ENCODE assay signal across 32 cellular contexts in genomic region chr11:93041682-93042081, GRCh38.
"Had no signal": no experiment of that assay in that cellular context is flagged by ENCODE, and none has a peak within 500 bp of the region (broad histone marks: within the 10 kb centered on the region; RNA-seq: fewer than 3 reads in every experiment).

No MANE protein-coding gene starts in this region.

- H3K4me2 ChIP-seq: PC-9 had no signal

- ATAC-seq: Panc1, Right ventricle myocardium inferior, T-cell had no signal

- H3K36me3 ChIP-seq: MG63, SJCRH30 had no signal

- H3K4me3 ChIP-seq: MG63, PC-9, SJCRH30, SK-N-MC had no signal

- H2AFZ ChIP-seq: PC-9 had no signal

- H3K9me3 ChIP-seq: MG63, SJCRH30 had no signal

- FAIRE-seq: RCC 7860 had no signal

- H3K27me3 ChIP-seq: MG63, SJCRH30 had no signal

- H3K27ac ChIP-seq: PC-9, RWPE1, SJCRH30, SK-N-MC had no signal

- DNase-seq: Kasumi-1, MG63, NCI-H1048, NCI-H1092 treated with DMSO at 0.1 percent for 48 hours, NCI-H1105 treated with DMSO at 0.1 percent for 48 hours, NCI-H1417, NCI-H1436, NCI-H146, NCI-H1694, NCI-H187, NCI-H1930, NCI-H2029 treated with DMSO at 0.1 percent for 48 hours, NCI-H2081 treated with DMSO at 0.1 percent for 48 hours, NCI-H2107, NCI-H2171, NCI-H226, NCI-H446 treated with DMSO at 0.1 percent for 48 hours, NCI-H524, NCI-H526, NCI-H69, NCI-H748 treated with DMSO at 0.1 percent for 48 hours, NCI-H82, PC-9, SHP77, SIG-M5, SJCRH30, T-cell had no signal

- H3K4me1 ChIP-seq: SJCRH30 had no signal
